In genomic region chr12:8035440-8036010, GRCh38 we compare ENCODE assay signal across 1 cellular context.
TF ChIP-seq lines count a peak whose summit lies in the region.

No MANE protein-coding gene starts in this region.

TF ChIP-seq in endothelial cell of umbilical vein, 7 proteins besides CTCF, POLR2A, EP300 and RAD21 (continued from another document):
- TF ChIP-seq GATA2 (IDR thresholded peaks at IDR 0.05; ENCODE audit: insufficient read depth, insufficient read length, low read depth, low read length): peak; percentile 55
